Comparison of ENCODE assay signal across 14 cellular contexts in genomic region chr2:159206736-159207380, GRCh38.
DNase-seq lines count a peak whose midpoint lies in the region; ATAC-seq and TF ChIP-seq lines count a peak whose summit lies in the region.
"Had no signal": no experiment of that assay in that cellular context is flagged by ENCODE, and none has a peak within 500 bp of the region (broad histone marks: within the 10 kb centered on the region; RNA-seq: fewer than 3 reads in every experiment).

No MANE protein-coding gene starts in this region.

- no peak for ATAC-seq in natural killer cell treated with Interleukin-12 subunit alpha and Interleukin-12 subunit beta and Interleukin-15 and Interleukin-18, amount 100 ng/mL, for 72 hours
- ATAC-seq in natural killer cell (no peak), heart right ventricle (peak in 6 of 8 donors; percentile 36 to 59 (median 54)), GM21528 (IDR thresholded peaks at IDR 0.05; ENCODE audit: low FRiP score, unreplicated experiment) (no peak), HG02759 (IDR thresholded peaks at IDR 0.05; ENCODE audit: unreplicated experiment) (no peak)
- ATAC-seq: GM23338 had no signal

- intact Hi-C loops in natural killer cell (cut with micrococcal nuclease) = no loop called here
- intact Hi-C loops in heart right ventricle (cut with DNase I) = no loop called here

- H3K9me3 Mint-ChIP-seq in natural killer cell treated with Interleukin-12 subunit alpha and Interleukin-12 subunit beta and Interleukin-15 and Interleukin-18, amount 100 ng/mL, for 72 hours = no peaks in the 10 kb centered on the region
- H3K9me3 Mint-ChIP-seq in natural killer cell (no peaks in the 10 kb centered on the region), nephron (no peaks in the 10 kb centered on the region)
- H3K9me3 Mint-ChIP-seq: CD4-positive, CD25-positive, alpha-beta regulatory T cell; GM23338 had no signal

- H3K27ac ChIP-seq in heart right ventricle = peak overlapping the region in 7 of 10 donors; percentile 1 to 64 (median 54)

- H3K4me1 ChIP-seq in heart right ventricle = peaks cover 3 to 50% (median 30%) of the 10 kb centered on the region in 9 donors

- H3K4me1 Mint-ChIP-seq in natural killer cell treated with Interleukin-12 subunit alpha and Interleukin-12 subunit beta and Interleukin-15 and Interleukin-18, amount 100 ng/mL, for 72 hours (ENCODE audit: low read depth in 2 of 2) = peaks cover 31 to 43% of the 10 kb centered on the region in 2 donors
- H3K4me1 Mint-ChIP-seq in natural killer cell (peaks cover 62 to 64% of the 10 kb centered on the region in 2 donors), nephron (peaks cover 63% of the 10 kb centered on the region)

- TF ChIP-seq CTCF in natural killer cell (IDR thresholded peaks at IDR 0.05) (no peak), heart right ventricle (IDR thresholded peaks at IDR 0.05) (no peak), nephron (IDR thresholded peaks at IDR 0.05; ENCODE audit: unreplicated experiment in 3 of 3) (no peak)

- no peak overlapping the region for H3K27ac Mint-ChIP-seq in natural killer cell treated with Interleukin-12 subunit alpha and Interleukin-12 subunit beta and Interleukin-15 and Interleukin-18, amount 100 ng/mL, for 72 hours
- no peak overlapping the region for H3K27ac Mint-ChIP-seq in natural killer cell
- H3K27ac Mint-ChIP-seq in nephron = peak overlapping the region; percentile 30 to 59 (median 50)
- H3K27ac Mint-ChIP-seq: GM23338 had no signal

- H3K27me3 Mint-ChIP-seq in natural killer cell treated with Interleukin-12 subunit alpha and Interleukin-12 subunit beta and Interleukin-15 and Interleukin-18, amount 100 ng/mL, for 72 hours = no peaks in the 10 kb centered on the region
- H3K27me3 Mint-ChIP-seq in natural killer cell (ENCODE audit: low read depth in 2 of 2) (no peaks in the 10 kb centered on the region), nephron (ENCODE audit: low read depth) (no peaks in the 10 kb centered on the region)

- no peaks in the 10 kb centered on the region for H3K9me3 ChIP-seq in heart right ventricle

- H3K27me3 ChIP-seq in heart right ventricle = no peaks in the 10 kb centered on the region

- WGBS in heart right ventricle, 2 donors = 58 to 66% methylated on average over 6 of the region's 6 CpGs

- H3K36me3 Mint-ChIP-seq in natural killer cell treated with Interleukin-12 subunit alpha and Interleukin-12 subunit beta and Interleukin-15 and Interleukin-18, amount 100 ng/mL, for 72 hours = no peaks in the 10 kb centered on the region
- H3K36me3 Mint-ChIP-seq in natural killer cell (no peaks in the 10 kb centered on the region), nephron (ENCODE audit: low read depth) (peaks cover 68% of the 10 kb centered on the region)

- DNase-seq in natural killer cell treated with Interleukin-12 subunit alpha and Interleukin-12 subunit beta and Interleukin-15 and Interleukin-18, amount 100 ng/mL, for 72 hours (ENCODE audit: low spot score) = peak; percentile 10
- no peak for DNase-seq in natural killer cell
- no peak for DNase-seq in heart right ventricle
- DNase-seq in iPS-NIHi11 (ENCODE audit: low spot score) = no peak
- no peak for DNase-seq in germinal center (ENCODE audit: low spot score)
- DNase-seq: CD4-positive, CD25-positive, alpha-beta regulatory T cell; KG1; NCI-H1092; NCI-H2227 treated with DMSO at 0.1 percent for 48 hours; NCI-H526 had no signal

- H3K4me3 Mint-ChIP-seq in natural killer cell treated with Interleukin-12 subunit alpha and Interleukin-12 subunit beta and Interleukin-15 and Interleukin-18, amount 100 ng/mL, for 72 hours = no peak overlapping the region
- H3K4me3 Mint-ChIP-seq in natural killer cell = no peak overlapping the region
- H3K4me3 Mint-ChIP-seq in nephron = peak overlapping the region in 1 of 3 experiments; percentile 15
- H3K4me3 Mint-ChIP-seq: CD4-positive, CD25-positive, alpha-beta regulatory T cell; GM23338 had no signal

- H3K36me3 ChIP-seq in heart right ventricle = peaks cover 0 to 67% (median 3%) of the 10 kb centered on the region in 9 donors

- no peak overlapping the region for H3K4me3 ChIP-seq in heart right ventricle
- H3K4me3 ChIP-seq: GM23338 had no signal

Comparison
In these comparisons a context has a peak if more than half of its experiments do, and no peak if none do; other contexts are left out.
1. ATAC-seq: peak in heart right ventricle (6 of 8); none in natural killer cell treated with Interleukin-12 subunit alpha and Interleukin-12 subunit beta and Interleukin-15 and Interleukin-18, amount 100 ng/mL, for 72 hours (0 of 2), natural killer cell (0 of 3), GM21528 (single experiment) and HG02759 (single experiment).
2. H3K27ac Mint-ChIP-seq: peak in nephron (3 of 3); none in natural killer cell treated with Interleukin-12 subunit alpha and Interleukin-12 subunit beta and Interleukin-15 and Interleukin-18, amount 100 ng/mL, for 72 hours (0 of 2) and natural killer cell (0 of 2).